In genomic region chr16:22318690-22319358, GRCh38 we compare ENCODE assay signal across 8 cellular contexts. TPM values are rescaled to one million over a fixed set of nuclear protein-coding genes. Genes with fewer than 3 reads are reported as not detected.
DNase-seq lines count a peak whose midpoint lies in the region; TF ChIP-seq lines count a peak whose summit lies in the region.

No MANE protein-coding gene starts in this region.

- CTCF ChIA-PET in MCF 10A (lab: Yijun Ruan, JAX) = interaction anchor here (0.6 to 4.7 kb wide), 19 partner anchors 9 to 1469 kb away, joined by 3 to 37 read pairs (median 5); no protein-coding TSS in a partner anchor

- H3K4me1 Mint-ChIP-seq in MCF 10A (ENCODE audit: insufficient read depth, unreplicated experiment) = no peaks in the 10 kb centered on the region

- no peak overlapping the region for H3K27ac ChIP-seq in breast epithelium
- no peak overlapping the region for H3K27ac ChIP-seq in Peyer's patch

- no peaks in the 10 kb centered on the region for H3K27me3 Mint-ChIP-seq in MCF 10A (ENCODE audit: insufficient read depth, unreplicated experiment)

- H3K36me3 Mint-ChIP-seq in MCF 10A (ENCODE audit: insufficient read depth, unreplicated experiment) = peaks cover 86% of the 10 kb centered on the region

- intact Hi-C loops in MCF 10A (cut with micrococcal nuclease) (no loop called here), breast epithelium (cut with DNase I; ENCODE audit: low total_unique reads) (no loop called here)

- H3K27me3 ChIP-seq in breast epithelium = no peaks in the 10 kb centered on the region
- H3K27me3 ChIP-seq in Peyer's patch = no peaks in the 10 kb centered on the region

- no peak overlapping the region for H3K4me3 Mint-ChIP-seq in MCF 10A (ENCODE audit: unreplicated experiment)

- DNase-seq in MCF 10A (ENCODE audit: unreplicated experiment) (peak; percentile 47), breast epithelium (ENCODE audit: low spot score in 2 of 2) (no peak), Peyer's patch (peak; percentile 49 to 70 (median 67)), iris pigment epithelial cell (ENCODE audit: low read depth) (peak; percentile 38), superior temporal gyrus (ENCODE audit: extremely low spot score) (no peak), globus pallidus (ENCODE audit: low spot score) (no peak)
- peak in 3 of 4 experiments; percentile 23 to 53 (median 26) for DNase-seq in activated naive CD4-positive, alpha-beta T cell (lab: John Stamatoyannopoulos, UW)
- DNase-seq in stimulated activated CD8-positive, alpha-beta memory T cell treated with anti-CD3 and anti-CD28 coated beads, Interleukin-7, amount 100 ng/mL, for 24 hours (ENCODE audit: low read depth) = peak; percentile 19

- POLR2A ChIA-PET in MCF 10A (lab: Yijun Ruan, JAX) = interaction anchor here (0.7 kb wide), 2 partner anchors 14 to 20 kb away, joined by 3 read pairs; no protein-coding TSS in a partner anchor

- H3K4me1 ChIP-seq in breast epithelium (no peaks in the 10 kb centered on the region), Peyer's patch (no peaks in the 10 kb centered on the region)

- H3K9me3 Mint-ChIP-seq in MCF 10A (ENCODE audit: unreplicated experiment) = no peaks in the 10 kb centered on the region

- H3K27ac Mint-ChIP-seq in MCF 10A (ENCODE audit: low read depth, unreplicated experiment) = no peak overlapping the region

- H3K9me3 ChIP-seq in breast epithelium (no peaks in the 10 kb centered on the region), Peyer's patch (no peaks in the 10 kb centered on the region)

- TF ChIP-seq POLR2A in breast epithelium (IDR thresholded peaks at IDR 0.05) (no peak), Peyer's patch (IDR thresholded peaks at IDR 0.05) (no peak)

- BruUV-seq in MCF 10A (replicated peaks; lab: Mats Ljungman, UMichigan) = no TSS peak

- H3K4me3 ChIP-seq in breast epithelium (no peak overlapping the region), Peyer's patch (no peak overlapping the region)

- H3K36me3 ChIP-seq in breast epithelium (no peaks in the 10 kb centered on the region), Peyer's patch (peaks cover 0 to 91% (median 0%) of the 10 kb centered on the region in 3 donors)

- TF ChIP-seq CTCF in MCF 10A (IDR thresholded peaks at IDR 0.05; ENCODE audit: unreplicated experiment) (peak; percentile 65), breast epithelium (IDR thresholded peaks at IDR 0.05) (peak in 1 of 3 donors; percentile 39), Peyer's patch (IDR thresholded peaks at IDR 0.05) (peak; percentile 18 to 65 (median 52))

RNA-seq across cellular contexts. Expression of gene POLR3E, which starts 21.6 kb away (rescaled TPM):
- 53.2 and 73.8 TPM in 2 replicates for total RNA-seq in MCF 10A (2022)
- total RNA-seq in breast epithelium = 10 to 100 TPM; 59.0 to 72.4 (median 64.0) TPM
- 100 to 1,000 TPM in 1 of 4 donors, 10 to 100 TPM in 3; 39.1 to 113 (median 65.1) TPM for total RNA-seq in Peyer's patch

RNA-seq across cellular contexts. Expression of gene CDR2, which starts 55.6 kb away (rescaled TPM):
- total RNA-seq in MCF 10A (2022) (20.0 and 23.9 TPM in 2 replicates), breast epithelium (10 to 100 TPM; 20.2 to 37.5 (median 26.9) TPM), Peyer's patch (10 to 100 TPM; 22.7 to 38.4 (median 30.3) TPM)

Comparison
In these comparisons a context has a peak if more than half of its experiments do, and no peak if none do; other contexts are left out.
1. DNase-seq: peak in MCF 10A (single experiment), Peyer's patch (3 of 3), activated naive CD4-positive, alpha-beta T cell (3 of 4), iris pigment epithelial cell (single experiment) and stimulated activated CD8-positive, alpha-beta memory T cell treated with anti-CD3 and anti-CD28 coated beads, Interleukin-7, amount 100 ng/mL, for 24 hours (single experiment); none in breast epithelium (0 of 2), superior temporal gyrus (single experiment) and globus pallidus (single experiment).